1 cellular context compared by ENCODE assay signal in the genomic region with DNA sequence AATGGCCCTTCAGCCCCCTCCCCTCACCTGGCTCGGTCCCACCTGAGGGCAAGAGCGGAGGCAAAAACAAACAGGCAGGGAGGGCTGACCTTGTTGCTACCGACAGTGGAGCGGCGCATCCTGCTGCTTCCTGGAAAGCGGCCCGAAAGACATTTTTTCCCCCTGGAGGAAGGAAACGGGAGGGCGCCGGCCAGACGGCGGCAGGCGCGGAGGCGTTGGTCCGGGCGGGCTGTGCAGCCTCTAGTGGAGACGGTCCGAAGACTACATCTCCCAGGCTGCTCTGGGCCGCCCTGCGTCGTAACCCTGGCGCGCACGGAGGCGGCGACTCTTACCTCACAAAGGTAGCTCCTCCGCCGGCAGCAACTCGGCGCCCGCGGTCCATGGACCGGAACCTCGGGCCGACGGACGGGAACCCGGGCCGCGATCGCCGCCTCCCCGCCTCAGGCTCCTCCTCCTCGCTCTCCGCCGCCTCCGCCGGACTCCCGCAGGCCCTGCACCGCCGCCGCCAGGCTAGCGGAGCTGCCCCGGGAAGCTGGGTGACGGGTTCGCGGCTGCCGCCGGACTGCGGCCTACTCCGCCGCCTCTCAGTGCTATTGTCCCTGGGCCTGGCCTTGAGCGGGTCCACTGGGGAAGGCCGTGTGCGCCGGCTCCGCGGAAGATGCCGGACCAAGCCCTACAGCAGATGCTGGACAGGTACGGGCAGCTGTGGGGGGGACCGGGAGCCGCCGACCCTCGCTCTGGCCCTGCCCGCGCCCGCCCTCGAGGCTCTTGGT.
TF ChIP-seq lines count a peak whose summit lies in the region.

A gene (minus strand): TSS at position 242 of the 773 bp plus-strand sequence. CDS start 50,728 bp downstream, outside the sequence.
A gene with protein sequence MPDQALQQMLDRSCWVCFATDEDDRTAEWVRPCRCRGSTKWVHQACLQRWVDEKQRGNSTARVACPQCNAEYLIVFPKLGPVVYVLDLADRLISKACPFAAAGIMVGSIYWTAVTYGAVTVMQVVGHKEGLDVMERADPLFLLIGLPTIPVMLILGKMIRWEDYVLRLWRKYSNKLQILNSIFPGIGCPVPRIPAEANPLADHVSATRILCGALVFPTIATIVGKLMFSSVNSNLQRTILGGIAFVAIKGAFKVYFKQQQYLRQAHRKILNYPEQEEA (plus strand): TSS at position 331 of the 773 bp plus-strand sequence. CDS start 328 bp downstream, at position 659.

TF ChIP-seq in HEK293, 187 proteins besides CTCF, POLR2A, EP300 and RAD21 (continued from another document and continues in another):
- TF ChIP-seq, protein P1, sequence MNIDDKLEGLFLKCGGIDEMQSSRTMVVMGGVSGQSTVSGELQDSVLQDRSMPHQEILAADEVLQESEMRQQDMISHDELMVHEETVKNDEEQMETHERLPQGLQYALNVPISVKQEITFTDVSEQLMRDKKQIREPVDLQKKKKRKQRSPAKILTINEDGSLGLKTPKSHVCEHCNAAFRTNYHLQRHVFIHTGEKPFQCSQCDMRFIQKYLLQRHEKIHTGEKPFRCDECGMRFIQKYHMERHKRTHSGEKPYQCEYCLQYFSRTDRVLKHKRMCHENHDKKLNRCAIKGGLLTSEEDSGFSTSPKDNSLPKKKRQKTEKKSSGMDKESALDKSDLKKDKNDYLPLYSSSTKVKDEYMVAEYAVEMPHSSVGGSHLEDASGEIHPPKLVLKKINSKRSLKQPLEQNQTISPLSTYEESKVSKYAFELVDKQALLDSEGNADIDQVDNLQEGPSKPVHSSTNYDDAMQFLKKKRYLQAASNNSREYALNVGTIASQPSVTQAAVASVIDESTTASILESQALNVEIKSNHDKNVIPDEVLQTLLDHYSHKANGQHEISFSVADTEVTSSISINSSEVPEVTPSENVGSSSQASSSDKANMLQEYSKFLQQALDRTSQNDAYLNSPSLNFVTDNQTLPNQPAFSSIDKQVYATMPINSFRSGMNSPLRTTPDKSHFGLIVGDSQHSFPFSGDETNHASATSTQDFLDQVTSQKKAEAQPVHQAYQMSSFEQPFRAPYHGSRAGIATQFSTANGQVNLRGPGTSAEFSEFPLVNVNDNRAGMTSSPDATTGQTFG (tag by site-specific recombination; IDR thresholded peaks at IDR 0.05; ENCODE audit: borderline replicate concordance): no peak
- no peak for TF ChIP-seq RBAK (tag by site-specific recombination; IDR thresholded peaks at IDR 0.05)
- TF ChIP-seq, protein P2, sequence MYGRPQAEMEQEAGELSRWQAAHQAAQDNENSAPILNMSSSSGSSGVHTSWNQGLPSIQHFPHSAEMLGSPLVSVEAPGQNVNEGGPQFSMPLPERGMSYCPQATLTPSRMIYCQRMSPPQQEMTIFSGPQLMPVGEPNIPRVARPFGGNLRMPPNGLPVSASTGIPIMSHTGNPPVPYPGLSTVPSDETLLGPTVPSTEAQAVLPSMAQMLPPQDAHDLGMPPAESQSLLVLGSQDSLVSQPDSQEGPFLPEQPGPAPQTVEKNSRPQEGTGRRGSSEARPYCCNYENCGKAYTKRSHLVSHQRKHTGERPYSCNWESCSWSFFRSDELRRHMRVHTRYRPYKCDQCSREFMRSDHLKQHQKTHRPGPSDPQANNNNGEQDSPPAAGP (tag by site-specific recombination; IDR thresholded peaks at IDR 0.05): 0 out of 2 replicates have a peak, but pooled peaks have one; percentile 18
- TF ChIP-seq ZNF558 (tag by site-specific recombination; IDR thresholded peaks at IDR 0.05): no peak
- TF ChIP-seq SCRT2 (tag by site-specific recombination; IDR thresholded peaks at IDR 0.05): no peak
- TF ChIP-seq ZNF311 (tag by site-specific recombination; IDR thresholded peaks at IDR 0.05; ENCODE audit: borderline replicate concordance): no peak
- no peak for TF ChIP-seq ZNF48 (tag by site-specific recombination; IDR thresholded peaks at IDR 0.05)
- TF ChIP-seq ZNF169 (tag by site-specific recombination; IDR thresholded peaks at IDR 0.05): no peak
- no peak for TF ChIP-seq ZNF174 (tag by site-specific recombination; IDR thresholded peaks at IDR 0.05)
- no peak for TF ChIP-seq ZNF202 (tag by site-specific recombination; IDR thresholded peaks at IDR 0.05; ENCODE audit: borderline replicate concordance)
- TF ChIP-seq, protein P3, sequence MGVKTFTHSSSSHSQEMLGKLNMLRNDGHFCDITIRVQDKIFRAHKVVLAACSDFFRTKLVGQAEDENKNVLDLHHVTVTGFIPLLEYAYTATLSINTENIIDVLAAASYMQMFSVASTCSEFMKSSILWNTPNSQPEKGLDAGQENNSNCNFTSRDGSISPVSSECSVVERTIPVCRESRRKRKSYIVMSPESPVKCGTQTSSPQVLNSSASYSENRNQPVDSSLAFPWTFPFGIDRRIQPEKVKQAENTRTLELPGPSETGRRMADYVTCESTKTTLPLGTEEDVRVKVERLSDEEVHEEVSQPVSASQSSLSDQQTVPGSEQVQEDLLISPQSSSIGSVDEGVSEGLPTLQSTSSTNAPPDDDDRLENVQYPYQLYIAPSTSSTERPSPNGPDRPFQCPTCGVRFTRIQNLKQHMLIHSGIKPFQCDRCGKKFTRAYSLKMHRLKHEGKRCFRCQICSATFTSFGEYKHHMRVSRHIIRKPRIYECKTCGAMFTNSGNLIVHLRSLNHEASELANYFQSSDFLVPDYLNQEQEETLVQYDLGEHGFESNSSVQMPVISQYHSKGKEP (tag by site-specific recombination; IDR thresholded peaks at IDR 0.05): no peak
- TF ChIP-seq GLIS1 (tag by site-specific recombination; IDR thresholded peaks at IDR 0.05): 0 out of 2 replicates have a peak, but pooled peaks have one; percentile 18
- peak; percentile 72 for TF ChIP-seq ZNF677 (tag by site-specific recombination; IDR thresholded peaks at IDR 0.05)
- TF ChIP-seq ZNF785 (tag by site-specific recombination; IDR thresholded peaks at IDR 0.05): no peak
- TF ChIP-seq, protein P4, sequence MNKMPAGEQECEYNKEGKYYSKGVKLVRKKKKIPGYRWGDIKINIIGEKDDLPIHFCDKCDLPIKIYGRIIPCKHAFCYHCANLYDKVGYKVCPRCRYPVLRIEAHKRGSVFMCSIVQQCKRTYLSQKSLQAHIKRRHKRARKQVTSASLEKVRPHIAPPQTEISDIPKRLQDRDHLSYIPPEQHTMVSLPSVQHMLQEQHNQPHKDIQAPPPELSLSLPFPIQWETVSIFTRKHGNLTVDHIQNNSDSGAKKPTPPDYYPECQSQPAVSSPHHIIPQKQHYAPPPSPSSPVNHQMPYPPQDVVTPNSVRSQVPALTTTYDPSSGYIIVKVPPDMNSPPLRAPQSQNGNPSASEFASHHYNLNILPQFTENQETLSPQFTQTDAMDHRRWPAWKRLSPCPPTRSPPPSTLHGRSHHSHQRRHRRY (tag by site-specific recombination; IDR thresholded peaks at IDR 0.05): no peak
- no peak for TF ChIP-seq ZNF560 (tag by site-specific recombination; IDR thresholded peaks at IDR 0.05; ENCODE audit: borderline replicate concordance)
- no peak for TF ChIP-seq ZNF133 (tag by site-specific recombination; IDR thresholded peaks at IDR 0.05)
- TF ChIP-seq, protein P5, sequence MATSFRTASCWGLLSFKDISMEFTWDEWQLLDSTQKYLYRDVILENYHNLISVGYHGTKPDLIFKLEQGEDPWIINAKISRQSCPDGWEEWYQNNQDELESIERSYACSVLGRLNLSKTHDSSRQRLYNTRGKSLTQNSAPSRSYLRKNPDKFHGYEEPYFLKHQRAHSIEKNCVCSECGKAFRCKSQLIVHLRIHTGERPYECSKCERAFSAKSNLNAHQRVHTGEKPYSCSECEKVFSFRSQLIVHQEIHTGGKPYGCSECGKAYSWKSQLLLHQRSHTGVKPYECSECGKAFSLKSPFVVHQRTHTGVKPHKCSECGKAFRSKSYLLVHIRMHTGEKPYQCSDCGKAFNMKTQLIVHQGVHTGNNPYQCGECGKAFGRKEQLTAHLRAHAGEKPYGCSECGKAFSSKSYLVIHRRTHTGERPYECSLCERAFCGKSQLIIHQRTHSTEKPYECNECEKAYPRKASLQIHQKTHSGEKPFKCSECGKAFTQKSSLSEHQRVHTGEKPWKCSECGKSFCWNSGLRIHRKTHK (tag by site-specific recombination; IDR thresholded peaks at IDR 0.05): no peak
- no peak; the same call in 1 of the 2 replicates for TF ChIP-seq ZBTB7A (tag by site-specific recombination; IDR thresholded peaks at IDR 0.05; ENCODE audit: low read depth)
- peak; percentile 79; the same call in 1 of the 2 replicates for TF ChIP-seq ZFHX2 (tag by site-specific recombination; conservative IDR thresholded peaks at IDR 0.05)
- peak; percentile 72 for TF ChIP-seq EGR2 (tag by site-specific recombination; IDR thresholded peaks at IDR 0.05; ENCODE audit: low read depth)
- TF ChIP-seq ZNF239 (tag by site-specific recombination; IDR thresholded peaks at IDR 0.05): no peak
- TF ChIP-seq, protein P6, sequence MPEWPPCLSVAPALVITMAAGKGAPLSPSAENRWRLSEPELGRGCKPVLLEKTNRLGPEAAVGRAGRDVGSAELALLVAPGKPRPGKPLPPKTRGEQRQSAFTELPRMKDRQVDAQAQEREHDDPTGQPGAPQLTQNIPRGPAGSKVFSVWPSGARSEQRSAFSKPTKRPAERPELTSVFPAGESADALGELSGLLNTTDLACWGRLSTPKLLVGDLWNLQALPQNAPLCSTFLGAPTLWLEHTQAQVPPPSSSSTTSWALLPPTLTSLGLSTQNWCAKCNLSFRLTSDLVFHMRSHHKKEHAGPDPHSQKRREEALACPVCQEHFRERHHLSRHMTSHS (tag by site-specific recombination; IDR thresholded peaks at IDR 0.05): no peak
- TF ChIP-seq, protein P7, sequence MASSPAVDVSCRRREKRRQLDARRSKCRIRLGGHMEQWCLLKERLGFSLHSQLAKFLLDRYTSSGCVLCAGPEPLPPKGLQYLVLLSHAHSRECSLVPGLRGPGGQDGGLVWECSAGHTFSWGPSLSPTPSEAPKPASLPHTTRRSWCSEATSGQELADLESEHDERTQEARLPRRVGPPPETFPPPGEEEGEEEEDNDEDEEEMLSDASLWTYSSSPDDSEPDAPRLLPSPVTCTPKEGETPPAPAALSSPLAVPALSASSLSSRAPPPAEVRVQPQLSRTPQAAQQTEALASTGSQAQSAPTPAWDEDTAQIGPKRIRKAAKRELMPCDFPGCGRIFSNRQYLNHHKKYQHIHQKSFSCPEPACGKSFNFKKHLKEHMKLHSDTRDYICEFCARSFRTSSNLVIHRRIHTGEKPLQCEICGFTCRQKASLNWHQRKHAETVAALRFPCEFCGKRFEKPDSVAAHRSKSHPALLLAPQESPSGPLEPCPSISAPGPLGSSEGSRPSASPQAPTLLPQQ (tag by site-specific recombination; IDR thresholded peaks at IDR 0.05): peak; percentile 40; the same call in 1 of the 2 replicates
- TF ChIP-seq ZNF223 (tag by site-specific recombination; IDR thresholded peaks at IDR 0.05): no peak
- TF ChIP-seq, protein P8, sequence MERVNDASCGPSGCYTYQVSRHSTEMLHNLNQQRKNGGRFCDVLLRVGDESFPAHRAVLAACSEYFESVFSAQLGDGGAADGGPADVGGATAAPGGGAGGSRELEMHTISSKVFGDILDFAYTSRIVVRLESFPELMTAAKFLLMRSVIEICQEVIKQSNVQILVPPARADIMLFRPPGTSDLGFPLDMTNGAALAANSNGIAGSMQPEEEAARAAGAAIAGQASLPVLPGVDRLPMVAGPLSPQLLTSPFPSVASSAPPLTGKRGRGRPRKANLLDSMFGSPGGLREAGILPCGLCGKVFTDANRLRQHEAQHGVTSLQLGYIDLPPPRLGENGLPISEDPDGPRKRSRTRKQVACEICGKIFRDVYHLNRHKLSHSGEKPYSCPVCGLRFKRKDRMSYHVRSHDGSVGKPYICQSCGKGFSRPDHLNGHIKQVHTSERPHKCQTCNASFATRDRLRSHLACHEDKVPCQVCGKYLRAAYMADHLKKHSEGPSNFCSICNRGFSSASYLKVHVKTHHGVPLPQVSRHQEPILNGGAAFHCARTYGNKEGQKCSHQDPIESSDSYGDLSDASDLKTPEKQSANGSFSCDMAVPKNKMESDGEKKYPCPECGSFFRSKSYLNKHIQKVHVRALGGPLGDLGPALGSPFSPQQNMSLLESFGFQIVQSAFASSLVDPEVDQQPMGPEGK (tag by site-specific recombination; IDR thresholded peaks at IDR 0.05): peak; percentile 56
- TF ChIP-seq ZNF433 (tag by site-specific recombination; IDR thresholded peaks at IDR 0.05; ENCODE audit: low read depth): no peak
- TF ChIP-seq GLI2 (tag by site-specific recombination; IDR thresholded peaks at IDR 0.05; ENCODE audit: borderline replicate concordance, low read depth): no peak
- peak; percentile 54 for TF ChIP-seq SP2 (tag by site-specific recombination; IDR thresholded peaks at IDR 0.05)
- peak; percentile 87 for TF ChIP-seq MYNN (tag by site-specific recombination; IDR thresholded peaks at IDR 0.05; ENCODE audit: borderline replicate concordance)
- TF ChIP-seq, protein P9, sequence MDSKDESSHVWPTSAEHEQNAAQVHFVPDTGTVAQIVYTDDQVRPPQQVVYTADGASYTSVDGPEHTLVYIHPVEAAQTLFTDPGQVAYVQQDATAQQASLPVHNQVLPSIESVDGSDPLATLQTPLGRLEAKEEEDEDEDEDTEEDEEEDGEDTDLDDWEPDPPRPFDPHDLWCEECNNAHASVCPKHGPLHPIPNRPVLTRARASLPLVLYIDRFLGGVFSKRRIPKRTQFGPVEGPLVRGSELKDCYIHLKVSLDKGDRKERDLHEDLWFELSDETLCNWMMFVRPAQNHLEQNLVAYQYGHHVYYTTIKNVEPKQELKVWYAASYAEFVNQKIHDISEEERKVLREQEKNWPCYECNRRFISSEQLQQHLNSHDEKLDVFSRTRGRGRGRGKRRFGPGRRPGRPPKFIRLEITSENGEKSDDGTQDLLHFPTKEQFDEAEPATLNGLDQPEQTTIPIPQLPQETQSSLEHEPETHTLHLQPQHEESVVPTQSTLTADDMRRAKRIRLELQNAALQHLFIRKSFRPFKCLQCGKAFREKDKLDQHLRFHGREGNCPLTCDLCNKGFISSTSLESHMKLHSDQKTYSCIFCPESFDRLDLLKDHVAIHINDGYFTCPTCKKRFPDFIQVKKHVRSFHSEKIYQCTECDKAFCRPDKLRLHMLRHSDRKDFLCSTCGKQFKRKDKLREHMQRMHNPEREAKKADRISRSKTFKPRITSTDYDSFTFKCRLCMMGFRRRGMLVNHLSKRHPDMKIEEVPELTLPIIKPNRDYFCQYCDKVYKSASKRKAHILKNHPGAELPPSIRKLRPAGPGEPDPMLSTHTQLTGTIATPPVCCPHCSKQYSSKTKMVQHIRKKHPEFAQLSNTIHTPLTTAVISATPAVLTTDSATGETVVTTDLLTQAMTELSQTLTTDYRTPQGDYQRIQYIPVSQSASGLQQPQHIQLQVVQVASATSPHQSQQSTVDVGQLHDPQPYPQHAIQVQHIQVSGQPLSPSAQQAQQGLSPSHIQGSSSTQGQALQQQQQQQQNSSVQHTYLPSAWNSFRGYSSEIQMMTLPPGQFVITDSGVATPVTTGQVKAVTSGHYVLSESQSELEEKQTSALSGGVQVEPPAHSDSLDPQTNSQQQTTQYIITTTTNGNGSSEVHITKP (tag by site-specific recombination; IDR thresholded peaks at IDR 0.05): peak; percentile 85
- TF ChIP-seq ZSCAN23 (tag by site-specific recombination; IDR thresholded peaks at IDR 0.05): no peak
- TF ChIP-seq BCL11A (tag by site-specific recombination; IDR thresholded peaks at IDR 0.05; ENCODE audit: low read depth): no peak
- TF ChIP-seq, protein P10, sequence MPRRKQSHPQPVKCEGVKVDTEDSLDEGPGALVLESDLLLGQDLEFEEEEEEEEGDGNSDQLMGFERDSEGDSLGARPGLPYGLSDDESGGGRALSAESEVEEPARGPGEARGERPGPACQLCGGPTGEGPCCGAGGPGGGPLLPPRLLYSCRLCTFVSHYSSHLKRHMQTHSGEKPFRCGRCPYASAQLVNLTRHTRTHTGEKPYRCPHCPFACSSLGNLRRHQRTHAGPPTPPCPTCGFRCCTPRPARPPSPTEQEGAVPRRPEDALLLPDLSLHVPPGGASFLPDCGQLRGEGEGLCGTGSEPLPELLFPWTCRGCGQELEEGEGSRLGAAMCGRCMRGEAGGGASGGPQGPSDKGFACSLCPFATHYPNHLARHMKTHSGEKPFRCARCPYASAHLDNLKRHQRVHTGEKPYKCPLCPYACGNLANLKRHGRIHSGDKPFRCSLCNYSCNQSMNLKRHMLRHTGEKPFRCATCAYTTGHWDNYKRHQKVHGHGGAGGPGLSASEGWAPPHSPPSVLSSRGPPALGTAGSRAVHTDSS (tag by site-specific recombination; IDR thresholded peaks at IDR 0.05): no peak
- 0 out of 2 replicates have a peak, but pooled peaks have one; percentile 40 for TF ChIP-seq KLF16 (tag by site-specific recombination; IDR thresholded peaks at IDR 0.05)
